In genomic region chr1:236039736-236040670, GRCh38 we compare ENCODE assay signal across 11 cellular contexts. TPM values are rescaled to one million over a fixed set of nuclear protein-coding genes. Genes with fewer than 3 reads are reported as not detected.
DNase-seq lines count a peak whose midpoint lies in the region; ATAC-seq, FAIRE-seq and TF ChIP-seq lines count a peak whose summit lies in the region.
"Had no signal": no experiment of that assay in that cellular context is flagged by ENCODE, and none has a peak within 500 bp of the region (broad histone marks: within the 10 kb centered on the region; RNA-seq: fewer than 3 reads in every experiment).

No MANE protein-coding gene starts in this region.

- H3K36me3 ChIP-seq in heart right ventricle (peaks cover 0 to 83% (median 60%) of the 10 kb centered on the region in 9 donors), sigmoid colon (peaks cover 22 to 84% (median 37%) of the 10 kb centered on the region in 4 donors), suprapubic skin (peaks cover 44% of the 10 kb centered on the region)
- H3K36me3 ChIP-seq: BLaER1 had no signal

- intact Hi-C loops in heart right ventricle (cut with DNase I) (loop anchor here in 1 of 10 donors (10.0 kb wide), 1 partner anchor 835 kb away; no protein-coding TSS in a partner anchor), sigmoid colon (cut with DNase I) (no loop called here)

- TF ChIP-seq CTCF in heart right ventricle (IDR thresholded peaks at IDR 0.05) = no peak
- no peak for TF ChIP-seq CTCF in sigmoid colon (IDR thresholded peaks at IDR 0.05)
- no peak for TF ChIP-seq CTCF in D721Med (IDR thresholded peaks at IDR 0.05; ENCODE audit: insufficient read depth, missing control alignments)
- no peak for TF ChIP-seq CTCF in suprapubic skin (IDR thresholded peaks at IDR 0.05)
- no peak for TF ChIP-seq CTCF in GM20000 (IDR thresholded peaks at IDR 0.05; ENCODE audit: extremely low read depth, missing control alignments)

- DNase-seq in DMS53 treated with DMSO at 0.1 percent for 48 hours (lab: John Stamatoyannopoulos, UW; ENCODE audit: unreplicated experiment) (peak; percentile 58), RPMI7951 (ENCODE audit: low read depth) (peak; percentile 78), heart right ventricle (peak in 1 of 2 donors; percentile 36), sigmoid colon (peak; percentile 88), LoVo (ENCODE audit: low spot score) (no peak), D721Med (ENCODE audit: insufficient read length, low spot score) (no peak), suprapubic skin (ENCODE audit: low spot score in 2 of 2) (no peak), GM20000 (ENCODE audit: low spot score) (no peak)
- DNase-seq: activated T-cell treated with anti-CD3 and anti-CD28 coated beads for 4 hours, PC-9 had no signal

- no peak for TF ChIP-seq EP300 in sigmoid colon (IDR thresholded peaks at IDR 0.05)
- no peak for TF ChIP-seq EP300 in suprapubic skin (IDR thresholded peaks at IDR 0.05)

- H3K27me3 ChIP-seq in heart right ventricle (no peaks in the 10 kb centered on the region), sigmoid colon (no peaks in the 10 kb centered on the region), suprapubic skin (no peaks in the 10 kb centered on the region)
- H3K27me3 ChIP-seq: BLaER1 had no signal

- no peak for FAIRE-seq in D721Med (lab: Jason Lieb, UNC)

- H3K4me1 ChIP-seq in heart right ventricle (peaks cover 5 to 34% (median 11%) of the 10 kb centered on the region in 9 donors), sigmoid colon (peaks cover 0 to 36% (median 33%) of the 10 kb centered on the region in 4 donors), suprapubic skin (no peaks in the 10 kb centered on the region)
- H3K4me1 ChIP-seq: BLaER1 had no signal

- 57 to 59% methylated on average over 13 of the region's 13 CpGs for WGBS in heart right ventricle, 2 donors
- WGBS in sigmoid colon, 2 donors = 50 to 66% methylated on average over 13 of the region's 13 CpGs
- 76% methylated on average over 13 of the region's 13 CpGs for WGBS in suprapubic skin

- ATAC-seq in heart right ventricle = peak; percentile 66 to 89 (median 82)

- no peak for TF ChIP-seq POLR2A in sigmoid colon (IDR thresholded peaks at IDR 0.05)
- TF ChIP-seq POLR2A in suprapubic skin (IDR thresholded peaks at IDR 0.05) = no peak

- no peaks in the 10 kb centered on the region for H3K9me3 ChIP-seq in heart right ventricle
- H3K9me3 ChIP-seq in sigmoid colon = no peaks in the 10 kb centered on the region
- no peaks in the 10 kb centered on the region for H3K9me3 ChIP-seq in suprapubic skin

- H3K27ac ChIP-seq in heart right ventricle (peak overlapping the region in 8 of 10 donors; percentile 29 to 68 (median 54)), sigmoid colon (peak overlapping the region; percentile 63 to 78 (median 72)), suprapubic skin (no peak overlapping the region)
- H3K27ac ChIP-seq: BLaER1, PC-9 had no signal

- H3K4me3 ChIP-seq in heart right ventricle (no peak overlapping the region), sigmoid colon (no peak overlapping the region), suprapubic skin (no peak overlapping the region)
- H3K4me3 ChIP-seq: BLaER1, PC-9 had no signal

RNA-seq across cellular contexts. Expression of gene NID1, which starts 24.9 kb away (rescaled TPM):
- total RNA-seq in RPMI7951 (2014; rRNA removed; shearing (Covaris generic)) = 50.9 and 60.2 TPM in 2 replicates
- total RNA-seq in heart right ventricle = 100 to 1,000 TPM in 1 of 10 donors, 10 to 100 TPM in 9; 33.5 to 120 (median 44.4) TPM
- polyA plus RNA-seq in heart right ventricle = 10 to 100 TPM; 30.2 to 68.9 TPM
- total RNA-seq in sigmoid colon = 100 to 1,000 TPM; 136 to 242 (median 145) TPM
- 10 to 100 TPM in 1 of 3 donors, 1 to 10 TPM in 2; 3.9 to 29.9 (median 6.6) TPM for polyA plus RNA-seq in sigmoid colon
- total RNA-seq in suprapubic skin = 10 to 100 TPM; 27.9 to 48.4 (median 32.3) TPM
- total RNA-seq: PC-9 had no signal

Comparison
In these comparisons a context has a peak if more than half of its experiments do, and no peak if none do; other contexts are left out.
1. DNase-seq: peak in DMS53 treated with DMSO at 0.1 percent for 48 hours (single experiment), RPMI7951 (single experiment) and sigmoid colon (single experiment); none in LoVo (single experiment), D721Med (single experiment), suprapubic skin (0 of 2) and GM20000 (single experiment).